Comparison of ENCODE assay signal across 8 cellular contexts in genomic region chr18:32040936-32041335, GRCh38. TPM values are rescaled to one million over a fixed set of nuclear protein-coding genes. Genes with fewer than 3 reads are reported as not detected.
A peak's percentile ranks its signal among the peaks of the same experiment; 100 is the strongest.
DNase-seq lines count a peak whose midpoint lies in the region; ATAC-seq and TF ChIP-seq lines count a peak whose summit lies in the region.

No MANE protein-coding gene starts in this region.

- no peak for TF ChIP-seq CTCF in endodermal cell (conservative IDR thresholded peaks at IDR 0.05)

- no peaks in the 10 kb centered on the region for H3K4me1 Mint-ChIP-seq in endodermal cell

- peaks cover 82% of the 10 kb centered on the region for H3K36me3 Mint-ChIP-seq in endodermal cell (ENCODE audit: low read depth)

- H3K36me3 ChIP-seq in endodermal cell (ENCODE audit: control insufficient read depth, insufficient read depth, low read length) = peaks cover 93% of the 10 kb centered on the region

- DNase-seq in AML-193 (lab: John Stamatoyannopoulos, UW) (peak; percentile 58 to 71), MV-4-11 (lab: John Stamatoyannopoulos, UW) (peak; percentile 49), HuH-7.5 (ENCODE audit: low spot score) (no peak), endodermal cell (no peak), anterior cingulate cortex (lab: John Stamatoyannopoulos, UW) (no peak)

- no peak overlapping the region for H3K4me3 ChIP-seq in endodermal cell (ENCODE audit: low read length)

- H3K27me3 ChIP-seq in endodermal cell (ENCODE audit: control insufficient read depth, insufficient read depth, low read length, poor library complexity, severe bottlenecking) = no peaks in the 10 kb centered on the region

- no peak overlapping the region for H3K27ac Mint-ChIP-seq in endodermal cell

- H3K27ac ChIP-seq in angular gyrus (ENCODE audit: low read depth, low read length) (peak overlapping the region; percentile 55), endodermal cell (ENCODE audit: low read depth, low read length) (no peak overlapping the region)

- H3K9ac ChIP-seq in endodermal cell (ENCODE audit: extremely low read depth, low read length, poor library complexity, severe bottlenecking) = no peak overlapping the region

- WGBS in endodermal cell (ENCODE audit: insufficient coverage in 1 of 2, insufficient read length in 1 of 2), 2 experiments = 97 to 100% methylated on average over 3 of the region's 3 CpGs

- no peak overlapping the region for H3K4me3 Mint-ChIP-seq in endodermal cell

- ATAC-seq in GM21360 (IDR thresholded peaks at IDR 0.05; ENCODE audit: unreplicated experiment) = peak; percentile 58
- ATAC-seq in HG03039 (IDR thresholded peaks at IDR 0.05; ENCODE audit: unreplicated experiment) = no peak

- H3K27me3 Mint-ChIP-seq in endodermal cell (ENCODE audit: insufficient read depth) = no peaks in the 10 kb centered on the region

- no peaks in the 10 kb centered on the region for H3K4me1 ChIP-seq in endodermal cell (ENCODE audit: control insufficient read depth, insufficient read depth, low read length)

- H3K9me3 Mint-ChIP-seq in endodermal cell = no peaks in the 10 kb centered on the region

- H3K9me3 ChIP-seq in endodermal cell (ENCODE audit: control insufficient read depth, low read length) = peaks cover 4% of the 10 kb centered on the region

RNA-seq across cellular contexts. Expression of gene RNF125, which starts 22.3 kb away (rescaled TPM):
- 10 to 100 TPM; 19.3 to 29.3 TPM for total RNA-seq in endodermal cell
- 6.1 TPM for polyA plus RNA-seq in endodermal cell (2013, experiment 1 of 2)
- 7.5 TPM for polyA plus RNA-seq in endodermal cell (2013, experiment 2 of 2)

RNA-seq across cellular contexts. Expression of gene RNF138, which starts 50.7 kb away (rescaled TPM):
- total RNA-seq in endodermal cell = 10 to 100 TPM; 45.2 to 59.6 TPM
- 70.9 TPM for polyA plus RNA-seq in endodermal cell (2013, experiment 1 of 2)
- polyA plus RNA-seq in endodermal cell (2013, experiment 2 of 2) = 56.7 TPM

Comparison
In these comparisons a context has a peak if more than half of its experiments do, and no peak if none do; other contexts are left out.
1. DNase-seq: peak in AML-193 (2 of 2) and MV-4-11 (single experiment); none in HuH-7.5 (single experiment), endodermal cell (single experiment) and anterior cingulate cortex (0 of 58).